In genomic region chr1:56534252-56534651, GRCh38 we compare ENCODE assay signal across 23 cellular contexts. TPM values are rescaled to one million over a fixed set of nuclear protein-coding genes. Genes with fewer than 3 reads are reported as not detected.
DNase-seq lines count a peak whose midpoint lies in the region; ATAC-seq and TF ChIP-seq lines count a peak whose summit lies in the region.
"Had no signal": no experiment of that assay in that cellular context is flagged by ENCODE, and none has a peak within 500 bp of the region (broad histone marks: within the 10 kb centered on the region; RNA-seq: fewer than 3 reads in every experiment).

No MANE protein-coding gene starts in this region.

- no peak overlapping the region for H2BK12ac ChIP-seq in trophoblast cell (ENCODE audit: low read length)

- peak overlapping the region; percentile 73 for H3K4ac ChIP-seq in trophoblast cell (ENCODE audit: low read depth, low read length)

- TF ChIP-seq CTCF in right atrium auricular region (IDR thresholded peaks at IDR 0.05): no peak
- TF ChIP-seq CTCF in glutamatergic neuron (IDR thresholded peaks at IDR 0.05; ENCODE audit: partially characterized antibody, unreplicated experiment): no peak

- H3K14ac ChIP-seq in trophoblast cell (ENCODE audit: low read length): no peak overlapping the region

- intact Hi-C loops in Right ventricle myocardium superior (cut with DNase I): no loop called here

- H3K27ac Mint-ChIP-seq in glutamatergic neuron (ENCODE audit: unreplicated experiment): peak overlapping the region; percentile 18
- H3K27ac Mint-ChIP-seq: B cell, HFFc6 had no signal

- peaks cover 2% of the 10 kb centered on the region for H3K27me3 Mint-ChIP-seq in glutamatergic neuron (ENCODE audit: unreplicated experiment)
- H3K27me3 Mint-ChIP-seq: B cell had no signal

- H3K27ac ChIP-seq in right atrium auricular region (peak overlapping the region; percentile 65 to 78), HUES64 (ENCODE audit: low read depth, low read length) (peak overlapping the region; percentile 92), trophoblast cell (ENCODE audit: low read depth, low read length) (no peak overlapping the region)
- H3K27ac ChIP-seq: HL-60, PC-9, RWPE1 had no signal

- H3K36me3 Mint-ChIP-seq in glutamatergic neuron (ENCODE audit: unreplicated experiment): no peaks in the 10 kb centered on the region

- H3K9ac ChIP-seq in HUES64 (ENCODE audit: low read depth, low read length) (0 out of 2 replicates have a peak overlapping the region, but pooled peaks have one; percentile 23), trophoblast cell (ENCODE audit: low read length) (no peak overlapping the region)

- no peaks in the 10 kb centered on the region for H3K9me3 ChIP-seq in right atrium auricular region
- no peaks in the 10 kb centered on the region for H3K9me3 ChIP-seq in HUES64 (ENCODE audit: insufficient read depth, low read depth, low read length)
- no peaks in the 10 kb centered on the region for H3K9me3 ChIP-seq in trophoblast cell (ENCODE audit: insufficient read depth, low read depth, low read length)

- H3K79me1 ChIP-seq in trophoblast cell (ENCODE audit: low read length): no peaks in the 10 kb centered on the region

- H3K4me1 Mint-ChIP-seq in glutamatergic neuron (ENCODE audit: low read depth, unreplicated experiment): peaks cover 23% of the 10 kb centered on the region
- H3K4me1 Mint-ChIP-seq: B cell, CD14-positive monocyte had no signal

- H2AFZ ChIP-seq in trophoblast cell (ENCODE audit: insufficient read depth, low read length, poor library complexity): no peak overlapping the region
- H2AFZ ChIP-seq: PC-9 had no signal

- H3K4me1 ChIP-seq in right atrium auricular region: peaks cover 0 to 99% of the 10 kb centered on the region in 2 donors
- H3K4me1 ChIP-seq in HUES64 (ENCODE audit: insufficient read depth, low read length): peaks cover 79% of the 10 kb centered on the region
- peaks cover 4 to 9% of the 10 kb centered on the region in 2 experiments for H3K4me1 ChIP-seq in trophoblast cell (ENCODE audit: control insufficient read depth in 1 of 2, insufficient read depth in 2 of 2, low read length in 2 of 2)

- no peak overlapping the region for H2AK5ac ChIP-seq in trophoblast cell (ENCODE audit: low read length)

- no peak overlapping the region for H3K23ac ChIP-seq in trophoblast cell (ENCODE audit: low read length)

- no peak for ATAC-seq in Right ventricle myocardium superior (ENCODE audit: poor library complexity)
- no peak for ATAC-seq in GM18907 (IDR thresholded peaks at IDR 0.05; ENCODE audit: unreplicated experiment)
- ATAC-seq: SK-N-SH treated with all-trans-retinoic acid at 6 μM for 48 hours had no signal

- 78% methylated on average over 5 of the region's 5 CpGs for WGBS in HUES64
- WGBS in trophoblast cell (ENCODE audit: extremely low coverage, insufficient coverage, insufficient read length): no CpG with 5 or more reads among the region's 5 CpGs

- H3K4me3 ChIP-seq in right atrium auricular region: no peak overlapping the region
- no peak overlapping the region for H3K4me3 ChIP-seq in HUES64 (ENCODE audit: low read length)
- no peak overlapping the region for H3K4me3 ChIP-seq in trophoblast cell (ENCODE audit: low read depth, low read length)
- H3K4me3 ChIP-seq: PC-9 had no signal

- H3K27me3 ChIP-seq in right atrium auricular region: no peaks in the 10 kb centered on the region
- no peaks in the 10 kb centered on the region for H3K27me3 ChIP-seq in HUES64 (ENCODE audit: insufficient read depth, low read length)
- H3K27me3 ChIP-seq in trophoblast cell (ENCODE audit: insufficient read depth, low read length): no peaks in the 10 kb centered on the region

- peaks cover 28% of the 10 kb centered on the region for H3K36me3 ChIP-seq in right atrium auricular region
- peaks cover 62% of the 10 kb centered on the region for H3K36me3 ChIP-seq in HUES64 (ENCODE audit: insufficient read depth, low read length)
- H3K36me3 ChIP-seq in trophoblast cell (ENCODE audit: control insufficient read depth in 1 of 2, insufficient read depth in 2 of 2, low read length in 2 of 2): peaks cover 26 to 76% of the 10 kb centered on the region in 2 experiments

- no peak overlapping the region for H4K12ac ChIP-seq in trophoblast cell (ENCODE audit: low read depth, low read length)

- DNase-seq in right atrium auricular region (ENCODE audit: low spot score) (no peak), Right ventricle myocardium superior (no peak), glutamatergic neuron (no peak), trophoblast cell (no peak), HT-29 (ENCODE audit: low spot score) (no peak)
- no peak for DNase-seq in NK-92 treated with Interleukin-12 subunit alpha and Interleukin-12 subunit beta, amount 100 ng/mL, for 24 hours (lab: John Stamatoyannopoulos, UW)
- DNase-seq: DMS53, EL, GF-D8, HFFc6, Karpas-422, NCI-H1694, NCI-H2081, NCI-H2171, NCI-H345, PC-9 had no signal

- H4K91ac ChIP-seq in trophoblast cell (ENCODE audit: low read depth, low read length): no peak overlapping the region

- no peak overlapping the region for H3K4me2 ChIP-seq in trophoblast cell (ENCODE audit: low read length)
- H3K4me2 ChIP-seq: PC-9 had no signal

- H4K8ac ChIP-seq in trophoblast cell (ENCODE audit: low read depth, low read length): no peak overlapping the region

- no peak overlapping the region for H2BK120ac ChIP-seq in trophoblast cell (ENCODE audit: insufficient read depth, low read length, poor library complexity)

- no peak overlapping the region for H2BK5ac ChIP-seq in trophoblast cell (ENCODE audit: low read depth, low read length, poor library complexity)

- no peaks in the 10 kb centered on the region for H3K9me3 Mint-ChIP-seq in glutamatergic neuron (ENCODE audit: unreplicated experiment)
- H3K9me3 Mint-ChIP-seq: HFFc6 had no signal

- peaks cover 13% of the 10 kb centered on the region for H3K79me2 ChIP-seq in trophoblast cell (ENCODE audit: control insufficient read depth, insufficient read depth, low read length, poor library complexity)

- no peak overlapping the region for H3K18ac ChIP-seq in trophoblast cell (ENCODE audit: low read length)

- H3K4me3 Mint-ChIP-seq in glutamatergic neuron (ENCODE audit: unreplicated experiment): no peak overlapping the region
- H3K4me3 Mint-ChIP-seq: B cell, CD14-positive monocyte, HFFc6 had no signal

RNA-seq across cellular contexts. Expression of gene PLPP3, which starts 45.1 kb away (rescaled TPM):
- 10 to 100 TPM; 83.1 to 94.1 TPM for total RNA-seq in right atrium auricular region
- 117 TPM for total RNA-seq in Right ventricle myocardium superior
- 21.5 TPM for polyA plus RNA-seq in HUES64 (2013, experiment 1 of 2)
- polyA plus RNA-seq in HUES64 (2013, experiment 2 of 2): 23.1 TPM
- 11.7 TPM for total RNA-seq in glutamatergic neuron (ENCODE audit: unreplicated experiment)
- polyA plus RNA-seq in trophoblast cell (2013): 289 and 308 TPM in 2 replicates
- total RNA-seq in HT-29 (2014; rRNA removed; shearing (Covaris generic)): 3.8 and 5.4 TPM in 2 replicates
